Comparison of ENCODE assay signal across 9 cellular contexts in the genomic region with DNA sequence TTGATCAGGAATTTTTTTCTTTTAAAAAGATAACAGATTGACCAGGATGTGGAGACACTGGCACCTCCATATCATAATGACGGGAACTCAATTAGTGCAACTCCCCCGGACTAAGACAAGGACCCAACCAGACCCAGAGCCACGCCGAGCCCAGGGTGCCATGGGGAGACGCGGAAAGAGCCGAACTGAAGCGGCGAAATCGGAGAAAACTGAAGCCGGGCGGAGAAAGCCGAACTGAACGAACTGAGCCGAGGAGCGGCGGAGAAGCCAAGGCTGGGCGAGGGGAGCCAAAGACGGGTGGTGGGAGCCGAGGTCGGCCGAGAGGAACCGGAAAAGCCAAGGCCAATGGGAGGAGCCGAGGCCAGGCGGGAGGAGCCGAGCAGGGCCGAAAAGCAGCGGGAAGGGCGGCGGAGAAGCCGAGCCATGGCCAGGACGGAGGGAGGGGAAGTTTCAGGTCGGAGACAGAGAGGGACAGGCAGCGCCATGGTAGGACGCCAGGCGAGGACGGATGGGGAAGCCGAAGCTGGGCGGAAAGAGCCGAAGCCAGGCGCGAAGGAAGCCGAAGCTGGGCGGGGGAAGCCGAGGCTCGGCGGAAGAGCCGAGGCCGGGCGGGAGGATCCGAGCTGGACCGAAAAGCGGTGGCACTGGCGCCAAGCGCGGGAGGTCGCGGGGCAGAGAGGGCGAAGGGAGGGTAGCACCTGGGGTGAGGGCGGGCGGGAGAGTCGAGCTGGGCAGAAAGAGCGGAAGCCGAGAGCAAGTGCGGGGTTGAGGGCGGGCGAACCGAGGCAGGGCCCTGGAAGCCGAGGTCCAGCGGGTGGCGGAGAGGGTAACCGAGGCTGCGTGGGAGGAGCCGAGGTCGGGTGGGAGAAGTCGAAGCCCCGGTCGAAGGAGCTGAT. TPM values are rescaled to one million over a fixed set of nuclear protein-coding genes. Genes with fewer than 3 reads are reported as not detected.
A peak's percentile ranks its signal among the peaks of the same experiment; 100 is the strongest.
DNase-seq lines count a peak whose midpoint lies in the region; ATAC-seq, FAIRE-seq and TF ChIP-seq lines count a peak whose summit lies in the region.
"Had no signal": no experiment of that assay in that cellular context is flagged by ENCODE, and none has a peak within 500 bp of the region (broad histone marks: within the 10 kb centered on the region; RNA-seq: fewer than 3 reads in every experiment).

No MANE protein-coding gene starts in this region.

- H3K4me1 ChIP-seq in kidney (ENCODE audit: control insufficient read depth in 1 of 2, insufficient read depth in 1 of 2, low read depth in 1 of 2, low read length in 2 of 2), result peaks cover 2 to 6% of the 10 kb centered on the region in 2 donors

- H3K27ac ChIP-seq in kidney (ENCODE audit: low read depth in 2 of 2, low read length in 2 of 2), result peak overlapping the region; percentile 96 to 99

- H3K9me3 ChIP-seq in kidney (ENCODE audit: control insufficient read depth in 1 of 2, low read length in 2 of 2), result peaks cover 0 to 5% of the 10 kb centered on the region in 2 donors

- intact Hi-C loops in kidney (cut with DNase I), result no loop called here

- FAIRE-seq in kidney (lab: Jason Lieb, UNC), result no peak

- ATAC-seq in GM19043 (IDR thresholded peaks at IDR 0.05; ENCODE audit: low read depth, unreplicated experiment), result peak; percentile 65
- ATAC-seq in HG03342 (IDR thresholded peaks at IDR 0.05; ENCODE audit: unreplicated experiment), result peak; percentile 78

- no peak for TF ChIP-seq CTCF in kidney (IDR thresholded peaks at IDR 0.05; ENCODE audit: borderline replicate concordance, extremely low read depth, insufficient read depth)

- DNase-seq in AML-193 (lab: John Stamatoyannopoulos, UW) (peak; percentile 90 to 99), NCI-H446 (lab: John Stamatoyannopoulos, UW) (peak; percentile 89 to 96), cerebellar nuclear complex (lab: John Stamatoyannopoulos, UW) (peak; percentile 66 to 85), kidney (peak; percentile 97)
- peak; percentile 90 for DNase-seq in activated CD4-positive, CD25-positive, alpha-beta regulatory T cell treated with anti-CD3 and anti-CD28 coated beads, Interleukin-2, amount 50 U/mL, for 72 hours
- peak; percentile 84 to 85 (median 85) for DNase-seq in stimulated activated CD4-positive, alpha-beta T cell treated with anti-CD3 and anti-CD28 coated beads, Interleukin-12 subunit alpha, Interleukin-12 subunit beta, amount 100 ng/mL, for 48 hours (ENCODE audit: low read depth in 2 of 3, low spot score in 1 of 3)

- no peaks in the 10 kb centered on the region for H3K36me3 ChIP-seq in kidney (ENCODE audit: control insufficient read depth in 1 of 2, insufficient read depth in 2 of 2, low read length in 2 of 2)

- H3K4me3 ChIP-seq in kidney (ENCODE audit: low read length in 2 of 2), result peak overlapping the region; percentile 78 to 84

- peak overlapping the region; percentile 52 to 84 for H3K9ac ChIP-seq in kidney (ENCODE audit: low read length in 2 of 2)

RNA-seq across cellular contexts. Expression of a gene that starts 29.4 kb away (rescaled TPM):
- total RNA-seq in kidney, result 13.2 TPM
- 1.3 TPM for polyA plus RNA-seq in kidney (ENCODE audit: insufficient read depth, low read depth, low replicate concordance)

RNA-seq across cellular contexts. Expression of a gene that starts 40.5 kb away (rescaled TPM):
- total RNA-seq in kidney, result not detected
- not detected for polyA plus RNA-seq in kidney (ENCODE audit: insufficient read depth, low read depth, low replicate concordance)
- total RNA-seq: activated CD8-positive, alpha-beta memory T cell treated with anti-CD3 and anti-CD28 coated beads for 36 hours had no signal

RNA-seq across cellular contexts. Expression of a gene that starts 49.8 kb away (rescaled TPM):
- not detected for total RNA-seq in kidney
- not detected for polyA plus RNA-seq in kidney (ENCODE audit: insufficient read depth, low read depth, low replicate concordance)
- total RNA-seq: activated CD8-positive, alpha-beta memory T cell treated with anti-CD3 and anti-CD28 coated beads for 36 hours had no signal

RNA-seq across cellular contexts. Expression of a gene that starts 59.0 kb away (rescaled TPM):
- not detected for total RNA-seq in kidney
- polyA plus RNA-seq in kidney (ENCODE audit: insufficient read depth, low read depth, low replicate concordance), result not detected
- total RNA-seq: activated CD8-positive, alpha-beta memory T cell treated with anti-CD3 and anti-CD28 coated beads for 36 hours had no signal

Comparison
In these comparisons a context has a peak if more than half of its experiments do, and no peak if none do; other contexts are left out.
1. Peak in every context shown above with its lines: DNase-seq, ATAC-seq, H3K4me3 ChIP-seq and H3K27ac ChIP-seq.